In the genomic region with DNA sequence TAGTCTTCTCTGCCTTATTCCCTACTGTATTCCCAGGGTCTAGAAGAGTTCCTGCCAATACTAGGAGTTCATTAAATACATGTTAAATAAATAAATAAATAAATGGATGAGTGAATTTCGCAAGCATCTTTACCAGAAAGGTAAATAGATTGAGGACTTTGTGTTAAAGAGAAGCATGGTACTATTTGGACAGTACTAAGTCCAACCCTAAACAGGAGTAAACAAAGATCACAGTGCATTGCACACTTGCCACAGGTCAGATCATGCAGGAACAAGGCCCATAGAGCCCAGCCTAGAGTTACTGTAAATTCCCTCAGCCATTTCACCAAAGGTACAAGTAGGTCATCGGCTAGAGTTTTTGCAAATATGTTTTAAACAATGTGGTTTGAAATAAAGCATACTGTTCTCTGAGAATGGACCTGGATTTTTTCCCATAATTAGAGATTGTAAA, we compare ENCODE assay signal across 1 cellular context.
TF ChIP-seq lines count a peak whose summit lies in the region.

No MANE protein-coding gene starts in this region.

TF ChIP-seq in HepG2, 621 proteins besides CTCF, POLR2A, EP300 and RAD21 (continued from another document and continues in another):
- TF ChIP-seq, protein P1, sequence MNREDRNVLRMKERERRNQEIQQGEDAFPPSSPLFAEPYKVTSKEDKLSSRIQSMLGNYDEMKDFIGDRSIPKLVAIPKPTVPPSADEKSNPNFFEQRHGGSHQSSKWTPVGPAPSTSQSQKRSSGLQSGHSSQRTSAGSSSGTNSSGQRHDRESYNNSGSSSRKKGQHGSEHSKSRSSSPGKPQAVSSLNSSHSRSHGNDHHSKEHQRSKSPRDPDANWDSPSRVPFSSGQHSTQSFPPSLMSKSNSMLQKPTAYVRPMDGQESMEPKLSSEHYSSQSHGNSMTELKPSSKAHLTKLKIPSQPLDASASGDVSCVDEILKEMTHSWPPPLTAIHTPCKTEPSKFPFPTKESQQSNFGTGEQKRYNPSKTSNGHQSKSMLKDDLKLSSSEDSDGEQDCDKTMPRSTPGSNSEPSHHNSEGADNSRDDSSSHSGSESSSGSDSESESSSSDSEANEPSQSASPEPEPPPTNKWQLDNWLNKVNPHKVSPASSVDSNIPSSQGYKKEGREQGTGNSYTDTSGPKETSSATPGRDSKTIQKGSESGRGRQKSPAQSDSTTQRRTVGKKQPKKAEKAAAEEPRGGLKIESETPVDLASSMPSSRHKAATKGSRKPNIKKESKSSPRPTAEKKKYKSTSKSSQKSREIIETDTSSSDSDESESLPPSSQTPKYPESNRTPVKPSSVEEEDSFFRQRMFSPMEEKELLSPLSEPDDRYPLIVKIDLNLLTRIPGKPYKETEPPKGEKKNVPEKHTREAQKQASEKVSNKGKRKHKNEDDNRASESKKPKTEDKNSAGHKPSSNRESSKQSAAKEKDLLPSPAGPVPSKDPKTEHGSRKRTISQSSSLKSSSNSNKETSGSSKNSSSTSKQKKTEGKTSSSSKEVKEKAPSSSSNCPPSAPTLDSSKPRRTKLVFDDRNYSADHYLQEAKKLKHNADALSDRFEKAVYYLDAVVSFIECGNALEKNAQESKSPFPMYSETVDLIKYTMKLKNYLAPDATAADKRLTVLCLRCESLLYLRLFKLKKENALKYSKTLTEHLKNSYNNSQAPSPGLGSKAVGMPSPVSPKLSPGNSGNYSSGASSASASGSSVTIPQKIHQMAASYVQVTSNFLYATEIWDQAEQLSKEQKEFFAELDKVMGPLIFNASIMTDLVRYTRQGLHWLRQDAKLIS (CRISPR knock-in tag; IDR thresholded peaks at IDR 0.05): no peak
- TF ChIP-seq ZNF251 (CRISPR knock-in tag; IDR thresholded peaks at IDR 0.05) (no peak), THYN1 (CRISPR knock-in tag; IDR thresholded peaks at IDR 0.05; ENCODE audit: borderline replicate concordance, low read depth) (no peak), NCOR1 (IDR thresholded peaks at IDR 0.05; ENCODE audit: borderline replicate concordance, low read length) (peak; percentile 96), MBNL3 (CRISPR knock-in tag; conservative IDR thresholded peaks at IDR 0.05) (no peak), SRSF4 (IDR thresholded peaks at IDR 0.05; ENCODE audit: low read depth, low read length, poor library complexity, severe bottlenecking) (no peak), SYNCRIP (IDR thresholded peaks at IDR 0.05; ENCODE audit: insufficient read depth, low read depth, low read length) (no peak), KMT2A (CRISPR knock-in tag; IDR thresholded peaks at IDR 0.05) (no peak), JDP2 (CRISPR knock-in tag; IDR thresholded peaks at IDR 0.05; ENCODE audit: borderline replicate concordance) (no peak), DMAP1 (CRISPR knock-in tag; IDR thresholded peaks at IDR 0.05) (peak; percentile 51; the same call in 1 of the 2 replicates), ZFP90 (CRISPR knock-in tag; IDR thresholded peaks at IDR 0.05; ENCODE audit: borderline replicate concordance) (no peak), ZNF138 (CRISPR knock-in tag; IDR thresholded peaks at IDR 0.05; ENCODE audit: low read depth) (no peak), ZNF746 (CRISPR knock-in tag; IDR thresholded peaks at IDR 0.05) (no peak), ZEB1 (IDR thresholded peaks at IDR 0.05; ENCODE audit: insufficient replicate concordance, low read depth) (peak; percentile 62), FLYWCH1 (CRISPR knock-in tag; IDR thresholded peaks at IDR 0.05) (no peak), ZNF782 (CRISPR knock-in tag; IDR thresholded peaks at IDR 0.05; ENCODE audit: borderline replicate concordance) (no peak), ZNF878 (CRISPR knock-in tag; IDR thresholded peaks at IDR 0.05) (peak; percentile 67; the same call in 1 of the 2 replicates), NFRKB (IDR thresholded peaks at IDR 0.05) (no peak), ZNF337 (CRISPR knock-in tag; IDR thresholded peaks at IDR 0.05; ENCODE audit: borderline replicate concordance, low read depth) (no peak), ZNF562 (CRISPR knock-in tag; IDR thresholded peaks at IDR 0.05; ENCODE audit: borderline replicate concordance) (no peak), SATB2 (CRISPR knock-in tag; IDR thresholded peaks at IDR 0.05) (0 out of 2 replicates have a peak, but pooled peaks have one; percentile 67), ZNF124 (CRISPR knock-in tag; IDR thresholded peaks at IDR 0.05) (peak; percentile 62; the same call in 1 of the 2 replicates), MEF2D (CRISPR knock-in tag; IDR thresholded peaks at IDR 0.05) (no peak; the same call in 1 of the 2 replicates), YY1 (IDR thresholded peaks at IDR 0.05; ENCODE audit: insufficient read depth, insufficient replicate concordance, low read depth, low read length) (peak; percentile 73), ZBTB42 (CRISPR knock-in tag; IDR thresholded peaks at IDR 0.05) (no peak), ZNF749 (CRISPR knock-in tag; IDR thresholded peaks at IDR 0.05; ENCODE audit: borderline replicate concordance) (no peak), SIN3B (IDR thresholded peaks at IDR 0.05; ENCODE audit: low read length) (no peak), ZSCAN12 (CRISPR knock-in tag; IDR thresholded peaks at IDR 0.05) (no peak), KLF12 (CRISPR knock-in tag; IDR thresholded peaks at IDR 0.05; ENCODE audit: borderline replicate concordance) (0 out of 2 replicates have a peak, but pooled peaks have one; percentile 22), RXRB (CRISPR knock-in tag; IDR thresholded peaks at IDR 0.05; ENCODE audit: borderline replicate concordance) (peak; percentile 83), ZNF230 (CRISPR knock-in tag; IDR thresholded peaks at IDR 0.05) (no peak), EHMT2 (IDR thresholded peaks at IDR 0.05; ENCODE audit: borderline replicate concordance, low read depth, low read length) (peak; percentile 96; the same call in 1 of the 2 replicates), ZNF274 (CRISPR knock-in tag; IDR thresholded peaks at IDR 0.05) (no peak), SOX6 (IDR thresholded peaks at IDR 0.05) (no peak), SOX6 (CRISPR knock-in tag; IDR thresholded peaks at IDR 0.05) (peak; percentile 92), ZNF547 (CRISPR knock-in tag; IDR thresholded peaks at IDR 0.05) (no peak), CCAR2 (optimal IDR thresholded peaks at IDR 0.05; ENCODE audit: low read depth, low read length) (no peak), GPN1 (CRISPR knock-in tag; IDR thresholded peaks at IDR 0.05; ENCODE audit: borderline replicate concordance) (no peak), ZNF335 (CRISPR knock-in tag; IDR thresholded peaks at IDR 0.05) (no peak), ZSCAN30 (CRISPR knock-in tag; IDR thresholded peaks at IDR 0.05) (no peak), ZNF678 (CRISPR knock-in tag; IDR thresholded peaks at IDR 0.05) (no peak), POGZ (CRISPR knock-in tag; IDR thresholded peaks at IDR 0.05) (peak; percentile 90), KLF11 (CRISPR knock-in tag; IDR thresholded peaks at IDR 0.05) (peak; percentile 38; the same call in 1 of the 2 replicates), ZNF768 (CRISPR knock-in tag; IDR thresholded peaks at IDR 0.05) (no peak), HNF4A (CRISPR knock-in tag; IDR thresholded peaks at IDR 0.05) (peak; percentile 99), GTF2F1 (IDR thresholded peaks at IDR 0.05; ENCODE audit: low read length) (no peak), ZNF781 (CRISPR knock-in tag; IDR thresholded peaks at IDR 0.05; ENCODE audit: borderline replicate concordance, not compliant biosample characterization) (no peak), GABPB1 (CRISPR knock-in tag; IDR thresholded peaks at IDR 0.05) (peak; percentile 29; the same call in 1 of the 2 replicates), HMG20A (CRISPR knock-in tag; IDR thresholded peaks at IDR 0.05; ENCODE audit: borderline replicate concordance) (peak; percentile 85; the same call in 1 of the 2 replicates), CCDC6 (CRISPR knock-in tag; IDR thresholded peaks at IDR 0.05) (no peak), SALL2 (CRISPR knock-in tag; IDR thresholded peaks at IDR 0.05) (no peak), GATAD1 (CRISPR knock-in tag; IDR thresholded peaks at IDR 0.05) (no peak; the same call in 1 of the 2 replicates), SP2 (CRISPR knock-in tag; IDR thresholded peaks at IDR 0.05) (no peak), ZNF850 (CRISPR knock-in tag; conservative IDR thresholded peaks at IDR 0.05) (no peak)
- TF ChIP-seq, protein P2, sequence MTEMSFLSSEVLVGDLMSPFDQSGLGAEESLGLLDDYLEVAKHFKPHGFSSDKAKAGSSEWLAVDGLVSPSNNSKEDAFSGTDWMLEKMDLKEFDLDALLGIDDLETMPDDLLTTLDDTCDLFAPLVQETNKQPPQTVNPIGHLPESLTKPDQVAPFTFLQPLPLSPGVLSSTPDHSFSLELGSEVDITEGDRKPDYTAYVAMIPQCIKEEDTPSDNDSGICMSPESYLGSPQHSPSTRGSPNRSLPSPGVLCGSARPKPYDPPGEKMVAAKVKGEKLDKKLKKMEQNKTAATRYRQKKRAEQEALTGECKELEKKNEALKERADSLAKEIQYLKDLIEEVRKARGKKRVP (CRISPR knock-in tag; IDR thresholded peaks at IDR 0.05): no peak
- TF ChIP-seq, protein P3, sequence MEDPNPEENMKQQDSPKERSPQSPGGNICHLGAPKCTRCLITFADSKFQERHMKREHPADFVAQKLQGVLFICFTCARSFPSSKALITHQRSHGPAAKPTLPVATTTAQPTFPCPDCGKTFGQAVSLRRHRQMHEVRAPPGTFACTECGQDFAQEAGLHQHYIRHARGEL (CRISPR knock-in tag; IDR thresholded peaks at IDR 0.05): no peak
- TF ChIP-seq, protein P4, sequence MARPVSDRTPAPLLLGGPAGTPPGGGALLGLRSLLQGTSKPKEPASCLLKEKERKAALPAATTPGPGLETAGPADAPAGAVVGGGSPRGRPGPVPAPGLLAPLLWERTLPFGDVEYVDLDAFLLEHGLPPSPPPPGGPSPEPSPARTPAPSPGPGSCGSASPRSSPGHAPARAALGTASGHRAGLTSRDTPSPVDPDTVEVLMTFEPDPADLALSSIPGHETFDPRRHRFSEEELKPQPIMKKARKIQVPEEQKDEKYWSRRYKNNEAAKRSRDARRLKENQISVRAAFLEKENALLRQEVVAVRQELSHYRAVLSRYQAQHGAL (CRISPR knock-in tag; IDR thresholded peaks at IDR 0.05; ENCODE audit: not compliant biosample characterization): no peak
- TF ChIP-seq, protein P5, sequence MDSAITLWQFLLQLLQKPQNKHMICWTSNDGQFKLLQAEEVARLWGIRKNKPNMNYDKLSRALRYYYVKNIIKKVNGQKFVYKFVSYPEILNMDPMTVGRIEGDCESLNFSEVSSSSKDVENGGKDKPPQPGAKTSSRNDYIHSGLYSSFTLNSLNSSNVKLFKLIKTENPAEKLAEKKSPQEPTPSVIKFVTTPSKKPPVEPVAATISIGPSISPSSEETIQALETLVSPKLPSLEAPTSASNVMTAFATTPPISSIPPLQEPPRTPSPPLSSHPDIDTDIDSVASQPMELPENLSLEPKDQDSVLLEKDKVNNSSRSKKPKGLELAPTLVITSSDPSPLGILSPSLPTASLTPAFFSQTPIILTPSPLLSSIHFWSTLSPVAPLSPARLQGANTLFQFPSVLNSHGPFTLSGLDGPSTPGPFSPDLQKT (CRISPR knock-in tag; IDR thresholded peaks at IDR 0.05; ENCODE audit: borderline replicate concordance): no peak
- TF ChIP-seq, protein P6, sequence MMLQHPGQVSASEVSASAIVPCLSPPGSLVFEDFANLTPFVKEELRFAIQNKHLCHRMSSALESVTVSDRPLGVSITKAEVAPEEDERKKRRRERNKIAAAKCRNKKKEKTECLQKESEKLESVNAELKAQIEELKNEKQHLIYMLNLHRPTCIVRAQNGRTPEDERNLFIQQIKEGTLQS (CRISPR knock-in tag; IDR thresholded peaks at IDR 0.05): no peak
- TF ChIP-seq, protein P7, sequence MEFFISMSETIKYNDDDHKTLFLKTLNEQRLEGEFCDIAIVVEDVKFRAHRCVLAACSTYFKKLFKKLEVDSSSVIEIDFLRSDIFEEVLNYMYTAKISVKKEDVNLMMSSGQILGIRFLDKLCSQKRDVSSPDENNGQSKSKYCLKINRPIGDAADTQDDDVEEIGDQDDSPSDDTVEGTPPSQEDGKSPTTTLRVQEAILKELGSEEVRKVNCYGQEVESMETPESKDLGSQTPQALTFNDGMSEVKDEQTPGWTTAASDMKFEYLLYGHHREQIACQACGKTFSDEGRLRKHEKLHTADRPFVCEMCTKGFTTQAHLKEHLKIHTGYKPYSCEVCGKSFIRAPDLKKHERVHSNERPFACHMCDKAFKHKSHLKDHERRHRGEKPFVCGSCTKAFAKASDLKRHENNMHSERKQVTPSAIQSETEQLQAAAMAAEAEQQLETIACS (CRISPR knock-in tag; IDR thresholded peaks at IDR 0.05): no peak
- TF ChIP-seq, protein P8, sequence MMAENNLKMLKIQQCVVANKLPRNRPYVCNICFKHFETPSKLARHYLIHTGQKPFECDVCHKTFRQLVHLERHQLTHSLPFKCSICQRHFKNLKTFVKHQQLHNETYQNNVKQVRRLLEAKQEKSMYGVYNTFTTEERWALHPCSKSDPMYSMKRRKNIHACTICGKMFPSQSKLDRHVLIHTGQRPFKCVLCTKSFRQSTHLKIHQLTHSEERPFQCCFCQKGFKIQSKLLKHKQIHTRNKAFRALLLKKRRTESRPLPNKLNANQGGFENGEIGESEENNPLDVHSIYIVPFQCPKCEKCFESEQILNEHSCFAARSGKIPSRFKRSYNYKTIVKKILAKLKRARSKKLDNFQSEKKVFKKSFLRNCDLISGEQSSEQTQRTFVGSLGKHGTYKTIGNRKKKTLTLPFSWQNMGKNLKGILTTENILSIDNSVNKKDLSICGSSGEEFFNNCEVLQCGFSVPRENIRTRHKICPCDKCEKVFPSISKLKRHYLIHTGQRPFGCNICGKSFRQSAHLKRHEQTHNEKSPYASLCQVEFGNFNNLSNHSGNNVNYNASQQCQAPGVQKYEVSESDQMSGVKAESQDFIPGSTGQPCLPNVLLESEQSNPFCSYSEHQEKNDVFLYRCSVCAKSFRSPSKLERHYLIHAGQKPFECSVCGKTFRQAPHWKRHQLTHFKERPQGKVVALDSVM (CRISPR knock-in tag; IDR thresholded peaks at IDR 0.05): peak; percentile 18; the same call in 1 of the 2 replicates
- TF ChIP-seq, protein P9, sequence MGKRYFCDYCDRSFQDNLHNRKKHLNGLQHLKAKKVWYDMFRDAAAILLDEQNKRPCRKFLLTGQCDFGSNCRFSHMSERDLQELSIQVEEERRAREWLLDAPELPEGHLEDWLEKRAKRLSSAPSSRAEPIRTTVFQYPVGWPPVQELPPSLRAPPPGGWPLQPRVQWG (CRISPR knock-in tag; IDR thresholded peaks at IDR 0.05; ENCODE audit: borderline replicate concordance, low read depth): no peak
- TF ChIP-seq, protein P10, sequence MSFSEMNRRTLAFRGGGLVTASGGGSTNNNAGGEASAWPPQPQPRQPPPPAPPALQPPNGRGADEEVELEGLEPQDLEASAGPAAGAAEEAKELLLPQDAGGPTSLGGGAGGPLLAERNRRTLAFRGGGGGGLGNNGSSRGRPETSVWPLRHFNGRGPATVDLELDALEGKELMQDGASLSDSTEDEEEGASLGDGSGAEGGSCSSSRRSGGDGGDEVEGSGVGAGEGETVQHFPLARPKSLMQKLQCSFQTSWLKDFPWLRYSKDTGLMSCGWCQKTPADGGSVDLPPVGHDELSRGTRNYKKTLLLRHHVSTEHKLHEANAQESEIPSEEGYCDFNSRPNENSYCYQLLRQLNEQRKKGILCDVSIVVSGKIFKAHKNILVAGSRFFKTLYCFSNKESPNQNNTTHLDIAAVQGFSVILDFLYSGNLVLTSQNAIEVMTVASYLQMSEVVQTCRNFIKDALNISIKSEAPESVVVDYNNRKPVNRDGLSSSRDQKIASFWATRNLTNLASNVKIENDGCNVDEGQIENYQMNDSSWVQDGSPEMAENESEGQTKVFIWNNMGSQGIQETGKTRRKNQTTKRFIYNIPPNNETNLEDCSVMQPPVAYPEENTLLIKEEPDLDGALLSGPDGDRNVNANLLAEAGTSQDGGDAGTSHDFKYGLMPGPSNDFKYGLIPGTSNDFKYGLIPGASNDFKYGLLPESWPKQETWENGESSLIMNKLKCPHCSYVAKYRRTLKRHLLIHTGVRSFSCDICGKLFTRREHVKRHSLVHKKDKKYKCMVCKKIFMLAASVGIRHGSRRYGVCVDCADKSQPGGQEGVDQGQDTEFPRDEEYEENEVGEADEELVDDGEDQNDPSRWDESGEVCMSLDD (CRISPR knock-in tag; IDR thresholded peaks at IDR 0.05; ENCODE audit: borderline replicate concordance): no peak
